ENCODE assay signal across 23 cellular contexts in genomic region chr12:26245175-26245942, GRCh38.
DNase-seq lines count a peak whose midpoint lies in the region; ATAC-seq and FAIRE-seq lines count a peak whose summit lies in the region.
"Had no signal": no experiment of that assay in that cellular context is flagged by ENCODE, and none has a peak within 500 bp of the region (broad histone marks: within the 10 kb centered on the region; RNA-seq: fewer than 3 reads in every experiment).

No MANE protein-coding gene starts in this region.

- no peaks in the 10 kb centered on the region for H3K27me3 ChIP-seq in mucosa of rectum (ENCODE audit: control insufficient read depth in 2 of 2, insufficient read depth in 2 of 2, low read length in 2 of 2)
- H3K27me3 ChIP-seq: neutrophil, SJCRH30, tibial nerve had no signal

- ATAC-seq in HG02981 (IDR thresholded peaks at IDR 0.05; ENCODE audit: unreplicated experiment) = no peak
- ATAC-seq: activated CD8-positive, alpha-beta T cell treated with anti-CD3 and anti-CD28 coated beads for 36 hours; left ventricle myocardium superior; mucosa of descending colon; psoas muscle; WTC11 had no signal

- H3K36me3 ChIP-seq in mucosa of rectum (ENCODE audit: control insufficient read depth in 2 of 2, insufficient read depth in 2 of 2, low read length in 2 of 2) = no peaks in the 10 kb centered on the region
- H3K36me3 ChIP-seq: neutrophil, SJCRH30, tibial nerve had no signal

- no peak overlapping the region for H3K4me3 ChIP-seq in mucosa of rectum (ENCODE audit: low read length in 2 of 2)
- H3K4me3 ChIP-seq: mucosa of descending colon, psoas muscle, SJCRH30, tibial nerve had no signal

- H3K9me3 ChIP-seq in mucosa of rectum (ENCODE audit: control insufficient read depth in 2 of 2, low read length in 2 of 2) = no peaks in the 10 kb centered on the region
- H3K9me3 ChIP-seq: mucosa of descending colon, neutrophil, psoas muscle, SJCRH30 had no signal

- peak overlapping the region; percentile 78 to 89 for H3K27ac ChIP-seq in mucosa of rectum (ENCODE audit: low read depth in 2 of 2, low read length in 2 of 2)
- H3K27ac ChIP-seq: neutrophil, psoas muscle, SJCRH30, tibial nerve had no signal

- peak; percentile 4 for FAIRE-seq in GM19239 (lab: Jason Lieb, UNC)
- FAIRE-seq in HTR-8/SVneo (lab: Jason Lieb, UNC) = peak; percentile 28

- no peak for DNase-seq in GM19239 (ENCODE audit: insufficient read length, low spot score)
- DNase-seq in HTR-8/SVneo (ENCODE audit: insufficient read length, low spot score) = no peak
- DNase-seq in OCI-M1 (lab: John Stamatoyannopoulos, UW) = peak; percentile 45
- no peak for DNase-seq in stimulated activated CD4-positive, alpha-beta T cell treated with anti-CD3 and anti-CD28 coated beads, Interleukin-12 subunit alpha, Interleukin-12 subunit beta, amount 100 ng/mL, for 4 hours
- DNase-seq in NCI-H1092 (lab: John Stamatoyannopoulos, UW) = no peak
- DNase-seq: activated CD8-positive, alpha-beta T cell treated with anti-CD3 and anti-CD28 coated beads for 36 hours; activated naive CD4-positive, alpha-beta T cell; CD8-positive, alpha-beta memory T cell; DMS79; H9; IMR-90; left ventricle myocardium superior; NCI-H2029 treated with DMSO at 0.1 percent for 48 hours; NCI-H524 treated with DMSO at 0.1 percent for 48 hours; psoas muscle; SJCRH30; stimulated activated naive CD4-positive, alpha-beta T cell had no signal

- peaks cover 24 to 44% of the 10 kb centered on the region in 2 donors for H3K4me1 ChIP-seq in mucosa of rectum (ENCODE audit: control insufficient read depth in 2 of 2, insufficient read depth in 2 of 2, low read length in 2 of 2)
- H3K4me1 ChIP-seq: SJCRH30 had no signal

- no peak overlapping the region for H3K9ac ChIP-seq in mucosa of rectum (ENCODE audit: low read depth in 1 of 2, low read length in 2 of 2)
